ENCODE assay signal across 8 cellular contexts in genomic region chr17:58006563-58006923, GRCh38. TPM values are rescaled to one million over a fixed set of nuclear protein-coding genes. Genes with fewer than 3 reads are reported as not detected.
A peak's percentile ranks its signal among the peaks of the same experiment; 100 is the strongest.
DNase-seq lines count a peak whose midpoint lies in the region; ATAC-seq and TF ChIP-seq lines count a peak whose summit lies in the region.

No MANE protein-coding gene starts in this region.

- peak overlapping the region; percentile 99 for H3K9ac ChIP-seq in KMS-11

- H3K27ac ChIP-seq in KMS-11 (peak overlapping the region; percentile 98), SJCRH30 (peak overlapping the region; percentile 98), ovary (peak overlapping the region; percentile 91 to 96), upper lobe of left lung (peak overlapping the region; percentile 98 to 100 (median 98))

- no peaks in the 10 kb centered on the region for H3K9me3 Mint-ChIP-seq in activated naive CD4-positive, alpha-beta T cell treated with anti-CD3 and anti-CD28 coated beads, Interleukin-2, amount 50 U/mL, for 72 hours
- H3K9me3 Mint-ChIP-seq in glutamatergic neuron (ENCODE audit: unreplicated experiment), result peaks cover 16% of the 10 kb centered on the region

- WGBS in ovary, 3 donors, result 0% methylated on average over 18 to 20 of the region's 20 CpGs
- 0 to 2% methylated on average over 12 to 20 of the region's 20 CpGs for WGBS in upper lobe of left lung, 2 donors

- H3K4me1 Mint-ChIP-seq in glutamatergic neuron (ENCODE audit: low read depth, unreplicated experiment), result peaks cover 16% of the 10 kb centered on the region

- H3K4me1 ChIP-seq in KMS-11 (ENCODE audit: low read depth, poor library complexity, severe bottlenecking) (peaks cover 36% of the 10 kb centered on the region), SJCRH30 (peaks cover 8% of the 10 kb centered on the region), ovary (ENCODE audit: insufficient read depth) (peaks cover 5% of the 10 kb centered on the region), upper lobe of left lung (peaks cover 35 to 52% (median 40%) of the 10 kb centered on the region in 4 donors)

- H3K4me3 Mint-ChIP-seq in glutamatergic neuron (ENCODE audit: unreplicated experiment), result peak overlapping the region; percentile 96

- H3K4me3 ChIP-seq in KMS-11 (IDR thresholded peaks at IDR 0.05; ENCODE audit: insufficient read depth, low read depth, low read length), result no peak overlapping the region
- H3K4me3 ChIP-seq in SJCRH30, result peak overlapping the region; percentile 91
- peak overlapping the region; percentile 84 for H3K4me3 ChIP-seq in ovary
- peak overlapping the region; percentile 68 to 90 (median 84) for H3K4me3 ChIP-seq in upper lobe of left lung

- TF ChIP-seq CTCF in KMS-11 (conservative IDR thresholded peaks at IDR 0.05; ENCODE audit: low read depth, low read length) (no peak), glutamatergic neuron (IDR thresholded peaks at IDR 0.05; ENCODE audit: partially characterized antibody, unreplicated experiment) (no peak), ovary (IDR thresholded peaks at IDR 0.05) (no peak), upper lobe of left lung (IDR thresholded peaks at IDR 0.05) (no peak)

- intact Hi-C loops in ovary (cut with DNase I), result loop anchor here in 1 of 4 donors (2.0 kb wide), 1 partner anchor 76 kb away; the partner anchor contains the start of gene DYNLL2

- TF ChIP-seq EP300 in ovary (IDR thresholded peaks at IDR 0.05) (no peak), upper lobe of left lung (IDR thresholded peaks at IDR 0.05) (no peak)

- TF ChIP-seq POLR2A in ovary (IDR thresholded peaks at IDR 0.05), result no peak
- TF ChIP-seq POLR2A in upper lobe of left lung (IDR thresholded peaks at IDR 0.05), result no peak

- H3K9me3 ChIP-seq in SJCRH30 (replicated peaks) (no peaks in the 10 kb centered on the region), ovary (no peaks in the 10 kb centered on the region), upper lobe of left lung (no peaks in the 10 kb centered on the region)

- peak overlapping the region; percentile 99 to 100 for H3K27ac Mint-ChIP-seq in activated naive CD4-positive, alpha-beta T cell treated with anti-CD3 and anti-CD28 coated beads, Interleukin-2, amount 50 U/mL, for 72 hours
- peak overlapping the region; percentile 99 for H3K27ac Mint-ChIP-seq in glutamatergic neuron (ENCODE audit: unreplicated experiment)

- ATAC-seq in activated naive CD4-positive, alpha-beta T cell treated with anti-CD3 and anti-CD28 coated beads, Interleukin-2, amount 50 U/mL, for 72 hours, result peak; percentile 9 to 36
- peak; percentile 84 to 87 for ATAC-seq in upper lobe of left lung (ENCODE audit: low FRiP score in 2 of 2)

- H4K20me1 ChIP-seq in KMS-11 (ENCODE audit: insufficient read depth), result peaks cover 17% of the 10 kb centered on the region

- H3K4me2 ChIP-seq in KMS-11, result peak overlapping the region; percentile 96

- H3K36me3 ChIP-seq in KMS-11 (ENCODE audit: insufficient read depth), result peaks cover 41% of the 10 kb centered on the region; the same call in 1 of the 2 replicates
- peaks cover 48% of the 10 kb centered on the region for H3K36me3 ChIP-seq in SJCRH30
- H3K36me3 ChIP-seq in ovary, result no peaks in the 10 kb centered on the region
- H3K36me3 ChIP-seq in upper lobe of left lung, result peaks cover 20 to 43% (median 27%) of the 10 kb centered on the region in 4 donors

- peaks cover 54 to 59% of the 10 kb centered on the region in 2 donors for H3K36me3 Mint-ChIP-seq in activated naive CD4-positive, alpha-beta T cell treated with anti-CD3 and anti-CD28 coated beads, Interleukin-2, amount 50 U/mL, for 72 hours
- H3K36me3 Mint-ChIP-seq in glutamatergic neuron (ENCODE audit: unreplicated experiment), result no peaks in the 10 kb centered on the region

- H3K27me3 Mint-ChIP-seq in glutamatergic neuron (ENCODE audit: unreplicated experiment), result peaks cover 10% of the 10 kb centered on the region

- H2AFZ ChIP-seq in KMS-11 (ENCODE audit: low read depth), result peak overlapping the region; percentile 75; the same call in 1 of the 2 replicates

- H3K79me2 ChIP-seq in KMS-11 (ENCODE audit: insufficient read depth, low read depth), result peaks cover 38% of the 10 kb centered on the region

- H3K27me3 ChIP-seq in KMS-11 (ENCODE audit: insufficient read depth, low read depth) (no peaks in the 10 kb centered on the region), SJCRH30 (no peaks in the 10 kb centered on the region), ovary (no peaks in the 10 kb centered on the region), upper lobe of left lung (no peaks in the 10 kb centered on the region)

- DNase-seq in NCI-H2029 (lab: John Stamatoyannopoulos, UW) (peak; percentile 69), NCI-H2029 treated with DMSO at 0.1 percent for 48 hours (lab: John Stamatoyannopoulos, UW) (no peak), SJCRH30 (peak; percentile 83 to 85), glutamatergic neuron (peak; percentile 73), ovary (peak; percentile 77 to 88 (median 81)), upper lobe of left lung (peak in 1 of 2 donors; percentile 85)
- DNase-seq in activated naive CD4-positive, alpha-beta T cell treated with anti-CD3 and anti-CD28 coated beads, Interleukin-2, amount 50 U/mL, for 72 hours (ENCODE audit: low spot score in 2 of 2), result peak in 1 of 2 donors; percentile 83

RNA-seq across cellular contexts. Expression of gene SRSF1, which starts 0.5 kb away (rescaled TPM):
- 549 and 575 TPM in 2 replicates for total RNA-seq in SJCRH30 (2014; rRNA removed; shearing (Covaris generic))
- 100 to 1,000 TPM; 188 to 351 TPM for total RNA-seq in activated naive CD4-positive, alpha-beta T cell treated with anti-CD3 and anti-CD28 coated beads, Interleukin-2, amount 50 U/mL, for 72 hours
- total RNA-seq in glutamatergic neuron (ENCODE audit: unreplicated experiment), result 227 TPM
- 100 to 1,000 TPM in 6 of 7 donors, 10 to 100 TPM in 1; 89.8 to 184 (median 159) TPM for total RNA-seq in ovary
- polyA plus RNA-seq in ovary, result 100 to 1,000 TPM in 1 of 2 donors, 10 to 100 TPM in 1; 77.8 to 157 TPM
- total RNA-seq in upper lobe of left lung, result 100 to 1,000 TPM; 109 to 393 (median 160) TPM

RNA-seq across cellular contexts. Expression of gene VEZF1, which starts 18.5 kb away (rescaled TPM):
- total RNA-seq in SJCRH30 (2014; rRNA removed; shearing (Covaris generic)), result 74.9 and 78.9 TPM in 2 replicates
- total RNA-seq in activated naive CD4-positive, alpha-beta T cell treated with anti-CD3 and anti-CD28 coated beads, Interleukin-2, amount 50 U/mL, for 72 hours, result 10 to 100 TPM; 23.1 to 31.3 TPM
- total RNA-seq in glutamatergic neuron (ENCODE audit: unreplicated experiment) (88.3 TPM), ovary (10 to 100 TPM; 58.6 to 83.5 (median 72.4) TPM), upper lobe of left lung (10 to 100 TPM; 36.4 to 99.7 (median 72.5) TPM)
- 10 to 100 TPM; 31.6 to 70.2 TPM for polyA plus RNA-seq in ovary

RNA-seq across cellular contexts. Expression of gene CUEDC1, which starts 51.3 kb away (rescaled TPM):
- 11.6 and 14.4 TPM in 2 replicates for total RNA-seq in SJCRH30 (2014; rRNA removed; shearing (Covaris generic))
- total RNA-seq in activated naive CD4-positive, alpha-beta T cell treated with anti-CD3 and anti-CD28 coated beads, Interleukin-2, amount 50 U/mL, for 72 hours, result under 1 TPM in 1 of 2 donors, not detected in 1; 0.84 TPM
- total RNA-seq in glutamatergic neuron (ENCODE audit: unreplicated experiment) (22.9 TPM), ovary (10 to 100 TPM in 6 of 7 donors, 1 to 10 TPM in 1; 6.7 to 30.2 (median 22.9) TPM), upper lobe of left lung (100 to 1,000 TPM in 1 of 6 donors, 10 to 100 TPM in 5; 33.3 to 119 (median 54.4) TPM)
- polyA plus RNA-seq in ovary, result 10 to 100 TPM; 14.2 to 18.6 TPM
